ENCODE assay signal across 8 cellular contexts in the genomic region with DNA sequence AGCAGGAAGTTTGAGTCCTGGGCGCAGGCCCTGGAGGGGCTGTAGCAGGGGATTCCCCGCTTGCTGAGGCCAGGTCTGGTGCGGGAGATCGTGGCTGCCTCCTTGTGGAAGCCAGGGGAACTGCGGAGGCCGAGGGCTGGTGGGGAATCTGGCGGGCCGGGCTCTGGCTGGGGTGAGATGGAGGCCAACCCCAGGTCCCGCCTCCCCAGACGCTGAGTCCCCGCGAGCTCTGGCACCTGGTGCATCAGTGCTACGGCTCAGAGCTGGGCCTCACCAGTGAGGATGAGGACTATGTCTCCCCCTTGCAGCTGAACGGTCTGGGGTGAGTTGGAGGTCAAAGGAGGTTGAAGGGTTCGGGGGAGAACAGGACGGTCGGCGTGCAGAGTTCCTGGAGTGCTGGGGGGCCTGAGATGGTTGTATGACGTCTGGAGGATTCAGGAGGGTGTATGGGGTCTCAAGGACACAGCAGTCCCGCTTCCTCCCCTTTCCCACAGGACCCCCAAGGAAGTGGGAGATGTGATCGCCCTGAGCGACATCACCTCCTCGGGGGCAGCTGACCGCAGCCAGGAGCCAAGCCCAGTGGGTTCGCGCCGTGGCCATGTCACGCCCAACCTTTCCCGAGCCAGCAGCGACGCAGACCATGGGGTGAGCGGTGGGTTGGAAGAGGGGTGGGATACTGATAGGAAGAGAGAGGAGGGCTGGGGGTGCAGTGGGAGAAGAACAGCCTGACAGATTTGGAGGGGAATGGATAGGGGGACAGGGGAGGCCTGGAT. TPM values are rescaled to one million over a fixed set of nuclear protein-coding genes. Genes with fewer than 3 reads are reported as not detected.
DNase-seq lines count a peak whose midpoint lies in the region; ATAC-seq and TF ChIP-seq lines count a peak whose summit lies in the region.

No MANE protein-coding gene starts in this region.

- peak; percentile 44 for DNase-seq in NCI-H1694 (lab: John Stamatoyannopoulos, UW)
- peak; percentile 89 for DNase-seq in activated CD8-positive, alpha-beta T cell treated with anti-CD3 and anti-CD28 coated beads for 36 hours
- DNase-seq in ecto neural progenitor cell (ENCODE audit: low spot score): peak; percentile 85
- DNase-seq in mesothelial cell of epicardium (ENCODE audit: low spot score in 2 of 2, unreplicated experiment in 2 of 2): peak; percentile 65 to 90
- DNase-seq in stimulated activated CD8-positive, alpha-beta memory T cell treated with anti-CD3 and anti-CD28 coated beads, Interleukin-7, amount 100 ng/mL, for 1 hour (ENCODE audit: low read depth in 2 of 2): peak; percentile 65 to 69

- H3K9me3 Mint-ChIP-seq in activated CD8-positive, alpha-beta T cell treated with anti-CD3 and anti-CD28 coated beads for 36 hours: no peaks in the 10 kb centered on the region
- H3K9me3 Mint-ChIP-seq in mesothelial cell of epicardium: no peaks in the 10 kb centered on the region

- peak overlapping the region; percentile 40 for H3K4me3 Mint-ChIP-seq in activated CD8-positive, alpha-beta T cell treated with anti-CD3 and anti-CD28 coated beads for 36 hours
- H3K4me3 Mint-ChIP-seq in mesothelial cell of epicardium: peak overlapping the region; percentile 12

- no peaks in the 10 kb centered on the region for H3K27me3 Mint-ChIP-seq in activated CD8-positive, alpha-beta T cell treated with anti-CD3 and anti-CD28 coated beads for 36 hours
- no peaks in the 10 kb centered on the region for H3K27me3 Mint-ChIP-seq in mesothelial cell of epicardium (ENCODE audit: low read depth)

- CTCF ChIA-PET in activated CD8-positive, alpha-beta T cell treated with anti-CD3 and anti-CD28 coated beads for 36 hours (lab: Charles Lee): interaction anchor here (0.7 to 5.1 kb wide), 19 partner anchors 8 to 94 kb away, joined by 3 to 92 read pairs (median 6); a partner anchor contains a TSS

- H3K36me3 Mint-ChIP-seq in activated CD8-positive, alpha-beta T cell treated with anti-CD3 and anti-CD28 coated beads for 36 hours (ENCODE audit: low read depth): peaks cover 67% of the 10 kb centered on the region
- H3K36me3 Mint-ChIP-seq in mesothelial cell of epicardium: peaks cover 47% of the 10 kb centered on the region

- no peak overlapping the region for H3K4me3 ChIP-seq in GM12875 (ENCODE audit: low read depth, low read length)

- H3K4me1 Mint-ChIP-seq in activated CD8-positive, alpha-beta T cell treated with anti-CD3 and anti-CD28 coated beads for 36 hours (ENCODE audit: low read depth): peaks cover 59% of the 10 kb centered on the region
- peaks cover 13% of the 10 kb centered on the region for H3K4me1 Mint-ChIP-seq in mesothelial cell of epicardium

- TF ChIP-seq CTCF in GM12875 (IDR thresholded peaks at IDR 0.05; ENCODE audit: borderline replicate concordance, insufficient read depth, low read depth, low read length) (peak; percentile 98), mesothelial cell of epicardium (IDR thresholded peaks at IDR 0.05; ENCODE audit: unreplicated experiment) (peak; percentile 93)
- peak; percentile 99 for TF ChIP-seq CTCF in activated CD8-positive, alpha-beta T cell treated with anti-CD3 and anti-CD28 coated beads for 36 hours (IDR thresholded peaks at IDR 0.05)

- intact Hi-C loops in activated CD8-positive, alpha-beta T cell treated with anti-CD3 and anti-CD28 coated beads for 36 hours (cut with micrococcal nuclease): loop anchor here (2.0 kb wide), 1 partner anchor 40 kb away; no protein-coding TSS in a partner anchor

- POLR2A ChIA-PET in activated CD8-positive, alpha-beta T cell treated with anti-CD3 and anti-CD28 coated beads for 36 hours (lab: Charles Lee): interaction anchor here (0.6 to 3.8 kb wide), 9 partner anchors 8 to 41 kb away, joined by 3 to 25 read pairs (median 4); a partner anchor contains a TSS

- peak overlapping the region; percentile 74 for H3K27ac Mint-ChIP-seq in activated CD8-positive, alpha-beta T cell treated with anti-CD3 and anti-CD28 coated beads for 36 hours
- H3K27ac Mint-ChIP-seq in mesothelial cell of epicardium: peak overlapping the region; percentile 87

- peak; percentile 92 for ATAC-seq in activated CD8-positive, alpha-beta T cell treated with anti-CD3 and anti-CD28 coated beads for 36 hours
- ATAC-seq in GM21619 (IDR thresholded peaks at IDR 0.05; ENCODE audit: unreplicated experiment): no peak
- ATAC-seq in HG02763 (IDR thresholded peaks at IDR 0.05; ENCODE audit: unreplicated experiment): no peak

RNA-seq across cellular contexts. Expression of a gene that starts 13.1 kb away (rescaled TPM):
- total RNA-seq in activated CD8-positive, alpha-beta T cell treated with anti-CD3 and anti-CD28 coated beads for 36 hours: 100 to 1,000 TPM; 128 to 134 TPM
- 123 to 130 TPM (median 129 TPM) in 3 replicates for total RNA-seq in mesothelial cell of epicardium

RNA-seq across cellular contexts. Expression of a gene that starts 17.0 kb away (rescaled TPM):
- under 1 TPM; 0.63 to 0.90 TPM for total RNA-seq in activated CD8-positive, alpha-beta T cell treated with anti-CD3 and anti-CD28 coated beads for 36 hours
- total RNA-seq in mesothelial cell of epicardium: 2.2 to 2.8 TPM (median 2.7 TPM) in 3 replicates

RNA-seq across cellular contexts. Expression of a gene that starts 28.3 kb away (rescaled TPM):
- under 1 TPM in 1 of 2 experiments, not detected in 1; 0.11 TPM for total RNA-seq in activated CD8-positive, alpha-beta T cell treated with anti-CD3 and anti-CD28 coated beads for 36 hours
- 20.3 to 22.9 TPM (median 21.3 TPM) in 3 replicates for total RNA-seq in mesothelial cell of epicardium

RNA-seq across cellular contexts. Expression of a gene that starts 49.2 kb away (rescaled TPM):
- 1 to 10 TPM; 5.1 to 5.6 TPM for total RNA-seq in activated CD8-positive, alpha-beta T cell treated with anti-CD3 and anti-CD28 coated beads for 36 hours
- 9.2 to 9.6 TPM (median 9.3 TPM) in 3 replicates for total RNA-seq in mesothelial cell of epicardium

Comparison
In these comparisons a context has a peak if more than half of its experiments do, and no peak if none do; other contexts are left out.
1. RNA of a gene that starts 28.3 kb away (total RNA-seq): 20.3 to 22.9 TPM in mesothelial cell of epicardium; 0.11 TPM in activated CD8-positive, alpha-beta T cell treated with anti-CD3 and anti-CD28 coated beads for 36 hours; every median in the first group is over 10 times any median in the second.
2. Peak in every context shown above with its lines, with median percentiles within 50 percentile points of each other: CTCF ChIP-seq and DNase-seq.